28 cellular contexts compared by ENCODE assay signal in the genomic region with DNA sequence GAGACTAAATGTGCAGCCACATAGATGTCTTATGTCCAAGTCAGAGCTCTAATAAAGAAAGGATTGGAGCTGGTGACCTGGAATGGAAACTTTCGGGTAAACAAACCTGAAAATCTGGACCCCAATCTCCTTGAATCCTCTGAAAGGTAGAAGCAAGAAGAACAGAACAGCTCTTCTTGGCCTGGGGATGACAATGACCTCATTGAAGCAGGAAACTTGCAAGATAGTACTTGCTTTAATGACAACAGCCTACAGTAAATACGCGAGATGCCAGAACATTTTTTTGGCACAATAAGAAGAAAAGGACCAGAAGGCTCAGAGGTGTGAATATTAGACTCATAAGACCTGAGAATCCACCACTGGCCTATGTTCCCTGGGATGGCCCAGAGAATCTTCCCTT. TPM values are rescaled to one million over a fixed set of nuclear protein-coding genes. Genes with fewer than 3 reads are reported as not detected.
"Had no signal": no experiment of that assay in that cellular context is flagged by ENCODE, and none has a peak within 500 bp of the region (broad histone marks: within the 10 kb centered on the region; RNA-seq: fewer than 3 reads in every experiment).

No MANE protein-coding gene starts in this region.

- FAIRE-seq: colon, endothelial cell of umbilical vein, islet of Langerhans, keratinocyte had no signal

- H3K4me1 ChIP-seq: gastrocnemius medialis, lower lobe of right lung had no signal

- H3K9me3 Mint-ChIP-seq: memory B cell had no signal

- H3K4me3 ChIP-seq: coronary artery, dorsolateral prefrontal cortex, esophagus squamous epithelium, gastrocnemius medialis, heart right ventricle, left lung, lower lobe of right lung had no signal

- H3K4me3 Mint-ChIP-seq: memory B cell had no signal

- H3K27ac Mint-ChIP-seq: memory B cell had no signal

- ATAC-seq: gastrocnemius medialis, heart right ventricle, left cardiac atrium, left lung, left ventricle myocardium superior, lower lobe of right lung had no signal

- H3K36me3 Mint-ChIP-seq: memory B cell had no signal

- H3K9me3 ChIP-seq: esophagus squamous epithelium, gastrocnemius medialis, heart right ventricle, left lung, lower lobe of right lung had no signal

- DNase-seq: dermis blood vessel endothelial cell; dorsolateral prefrontal cortex; effector CD4-positive, alpha-beta T cell; effector memory CD4-positive, alpha-beta T cell; esophagus squamous epithelium; foreskin fibroblast; foreskin melanocyte; gastrocnemius medialis; glutamatergic neuron; heart right ventricle; hippocampal formation; left cardiac atrium; left lung; left ventricle myocardium superior; lower lobe of right lung; mesendoderm; midbrain had no signal

- H3K27ac ChIP-seq: coronary artery, dorsolateral prefrontal cortex, esophagus squamous epithelium, gastrocnemius medialis, heart right ventricle, left lung, lower lobe of right lung had no signal

- H3K36me3 ChIP-seq: esophagus squamous epithelium, gastrocnemius medialis, heart right ventricle, left lung, lower lobe of right lung had no signal

RNA-seq across cellular contexts. Expression of a gene that starts 4.1 kb away (rescaled TPM):
- total RNA-seq: dermis blood vessel endothelial cell, endothelial cell of umbilical vein, epithelial cell of proximal tubule, glomerular endothelial cell, kidney epithelial cell, lung microvascular endothelial cell, mononuclear cell had no signal
